Comparison of ENCODE assay signal across 1 cellular context in the genomic region with DNA sequence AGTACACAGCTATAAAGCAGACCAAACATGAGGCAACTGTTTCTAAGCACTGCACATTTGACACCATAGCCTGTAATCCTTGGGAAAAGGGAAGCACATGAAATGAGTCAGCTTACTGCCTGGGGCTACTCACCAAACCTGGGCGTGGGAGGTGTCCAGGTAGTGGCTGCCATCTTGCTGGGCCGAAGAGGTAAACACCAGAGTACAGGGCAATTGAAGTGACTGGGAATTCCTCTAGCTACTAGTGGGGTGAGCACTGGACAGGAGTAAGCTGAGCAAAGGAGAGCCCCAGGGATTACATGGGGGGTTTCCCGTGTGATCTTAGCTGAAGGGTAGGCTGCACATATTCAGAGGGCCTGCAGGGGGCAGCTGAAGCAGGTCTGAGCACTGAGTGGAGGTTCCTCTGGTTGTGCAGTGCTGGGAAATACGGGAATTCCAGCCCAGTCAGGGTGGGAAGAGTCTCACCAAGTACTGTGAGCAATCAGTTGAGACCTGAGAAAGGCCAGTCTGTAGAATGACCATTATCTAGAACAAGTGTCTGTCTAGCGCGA.
A peak's percentile ranks its signal among the peaks of the same experiment; 100 is the strongest.
TF ChIP-seq lines count a peak whose summit lies in the region.

No MANE protein-coding gene starts in this region.

TF ChIP-seq in K562, 482 proteins besides CTCF, POLR2A, EP300 and RAD21 (continued from another document):
- TF ChIP-seq, protein P1, sequence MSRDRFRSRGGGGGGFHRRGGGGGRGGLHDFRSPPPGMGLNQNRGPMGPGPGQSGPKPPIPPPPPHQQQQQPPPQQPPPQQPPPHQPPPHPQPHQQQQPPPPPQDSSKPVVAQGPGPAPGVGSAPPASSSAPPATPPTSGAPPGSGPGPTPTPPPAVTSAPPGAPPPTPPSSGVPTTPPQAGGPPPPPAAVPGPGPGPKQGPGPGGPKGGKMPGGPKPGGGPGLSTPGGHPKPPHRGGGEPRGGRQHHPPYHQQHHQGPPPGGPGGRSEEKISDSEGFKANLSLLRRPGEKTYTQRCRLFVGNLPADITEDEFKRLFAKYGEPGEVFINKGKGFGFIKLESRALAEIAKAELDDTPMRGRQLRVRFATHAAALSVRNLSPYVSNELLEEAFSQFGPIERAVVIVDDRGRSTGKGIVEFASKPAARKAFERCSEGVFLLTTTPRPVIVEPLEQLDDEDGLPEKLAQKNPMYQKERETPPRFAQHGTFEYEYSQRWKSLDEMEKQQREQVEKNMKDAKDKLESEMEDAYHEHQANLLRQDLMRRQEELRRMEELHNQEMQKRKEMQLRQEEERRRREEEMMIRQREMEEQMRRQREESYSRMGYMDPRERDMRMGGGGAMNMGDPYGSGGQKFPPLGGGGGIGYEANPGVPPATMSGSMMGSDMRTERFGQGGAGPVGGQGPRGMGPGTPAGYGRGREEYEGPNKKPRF (IDR thresholded peaks at IDR 0.05; ENCODE audit: low read depth, low read length), result no peak
- no peak for TF ChIP-seq ZNF146 (CRISPR knock-in tag; IDR thresholded peaks at IDR 0.05; ENCODE audit: unreplicated experiment)
- TF ChIP-seq ZNF212 (CRISPR knock-in tag; IDR thresholded peaks at IDR 0.05), result no peak
- peak; percentile 8; the same call in 1 of the 2 replicates for TF ChIP-seq CXXC5 (CRISPR knock-in tag; IDR thresholded peaks at IDR 0.05)
- TF ChIP-seq, protein P2, sequence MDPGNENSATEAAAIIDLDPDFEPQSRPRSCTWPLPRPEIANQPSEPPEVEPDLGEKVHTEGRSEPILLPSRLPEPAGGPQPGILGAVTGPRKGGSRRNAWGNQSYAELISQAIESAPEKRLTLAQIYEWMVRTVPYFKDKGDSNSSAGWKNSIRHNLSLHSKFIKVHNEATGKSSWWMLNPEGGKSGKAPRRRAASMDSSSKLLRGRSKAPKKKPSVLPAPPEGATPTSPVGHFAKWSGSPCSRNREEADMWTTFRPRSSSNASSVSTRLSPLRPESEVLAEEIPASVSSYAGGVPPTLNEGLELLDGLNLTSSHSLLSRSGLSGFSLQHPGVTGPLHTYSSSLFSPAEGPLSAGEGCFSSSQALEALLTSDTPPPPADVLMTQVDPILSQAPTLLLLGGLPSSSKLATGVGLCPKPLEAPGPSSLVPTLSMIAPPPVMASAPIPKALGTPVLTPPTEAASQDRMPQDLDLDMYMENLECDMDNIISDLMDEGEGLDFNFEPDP (CRISPR knock-in tag; IDR thresholded peaks at IDR 0.05), result no peak
- peak; percentile 13 for TF ChIP-seq TBP (optimal IDR thresholded peaks at IDR 0.05; ENCODE audit: low read depth, low read length)
- TF ChIP-seq, protein P3, sequence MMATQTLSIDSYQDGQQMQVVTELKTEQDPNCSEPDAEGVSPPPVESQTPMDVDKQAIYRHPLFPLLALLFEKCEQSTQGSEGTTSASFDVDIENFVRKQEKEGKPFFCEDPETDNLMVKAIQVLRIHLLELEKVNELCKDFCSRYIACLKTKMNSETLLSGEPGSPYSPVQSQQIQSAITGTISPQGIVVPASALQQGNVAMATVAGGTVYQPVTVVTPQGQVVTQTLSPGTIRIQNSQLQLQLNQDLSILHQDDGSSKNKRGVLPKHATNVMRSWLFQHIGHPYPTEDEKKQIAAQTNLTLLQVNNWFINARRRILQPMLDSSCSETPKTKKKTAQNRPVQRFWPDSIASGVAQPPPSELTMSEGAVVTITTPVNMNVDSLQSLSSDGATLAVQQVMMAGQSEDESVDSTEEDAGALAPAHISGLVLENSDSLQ (IDR thresholded peaks at IDR 0.05), result no peak
- TF ChIP-seq GABPA (tag; conservative IDR thresholded peaks at IDR 0.05; ENCODE audit: low read depth), result no peak
- TF ChIP-seq, protein P4, sequence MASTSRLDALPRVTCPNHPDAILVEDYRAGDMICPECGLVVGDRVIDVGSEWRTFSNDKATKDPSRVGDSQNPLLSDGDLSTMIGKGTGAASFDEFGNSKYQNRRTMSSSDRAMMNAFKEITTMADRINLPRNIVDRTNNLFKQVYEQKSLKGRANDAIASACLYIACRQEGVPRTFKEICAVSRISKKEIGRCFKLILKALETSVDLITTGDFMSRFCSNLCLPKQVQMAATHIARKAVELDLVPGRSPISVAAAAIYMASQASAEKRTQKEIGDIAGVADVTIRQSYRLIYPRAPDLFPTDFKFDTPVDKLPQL (IDR thresholded peaks at IDR 0.05; ENCODE audit: extremely low read depth, insufficient read length), result no peak
- TF ChIP-seq ZNF224 (CRISPR knock-in tag; IDR thresholded peaks at IDR 0.05), result no peak
TF ChIP-seq in K562: peak in this region for 18.
